ENCODE assay signal across 1 cellular context in genomic region chr20:17995967-17996819, GRCh38.
TF ChIP-seq lines count a peak whose summit lies in the region.

No MANE protein-coding gene starts in this region.

TF ChIP-seq in GM12878, 131 proteins besides CTCF, POLR2A, EP300 and RAD21 (continued from another document and continues in another):
- TF ChIP-seq HSF1 (IDR thresholded peaks at IDR 0.05; ENCODE audit: low read depth, low read length) = no peak
- no peak for TF ChIP-seq NFIC (IDR thresholded peaks at IDR 0.05; ENCODE audit: low read depth, low read length)
- TF ChIP-seq ZBTB40 (IDR thresholded peaks at IDR 0.05; ENCODE audit: borderline replicate concordance) = no peak
- no peak for TF ChIP-seq GATAD2B (conservative IDR thresholded peaks at IDR 0.05; ENCODE audit: low read depth)
- TF ChIP-seq PKNOX1 (IDR thresholded peaks at IDR 0.05) = no peak
- TF ChIP-seq NFXL1 (IDR thresholded peaks at IDR 0.05; ENCODE audit: borderline replicate concordance) = no peak
- TF ChIP-seq BMI1 (IDR thresholded peaks at IDR 0.05; ENCODE audit: borderline replicate concordance) = no peak
- TF ChIP-seq SMC3 (IDR thresholded peaks at IDR 0.05; ENCODE audit: borderline replicate concordance, low read length) = peak; percentile 94
- TF ChIP-seq RBBP5 (conservative IDR thresholded peaks at IDR 0.05) = no peak
- no peak for TF ChIP-seq ESRRA (IDR thresholded peaks at IDR 0.05; ENCODE audit: low read length)
- TF ChIP-seq CREB1 (IDR thresholded peaks at IDR 0.05; ENCODE audit: low read depth) = no peak
- TF ChIP-seq NR2C2 (IDR thresholded peaks at IDR 0.05; ENCODE audit: borderline replicate concordance, control insufficient read depth, insufficient read length, low read depth) = no peak
- TF ChIP-seq, protein P1, sequence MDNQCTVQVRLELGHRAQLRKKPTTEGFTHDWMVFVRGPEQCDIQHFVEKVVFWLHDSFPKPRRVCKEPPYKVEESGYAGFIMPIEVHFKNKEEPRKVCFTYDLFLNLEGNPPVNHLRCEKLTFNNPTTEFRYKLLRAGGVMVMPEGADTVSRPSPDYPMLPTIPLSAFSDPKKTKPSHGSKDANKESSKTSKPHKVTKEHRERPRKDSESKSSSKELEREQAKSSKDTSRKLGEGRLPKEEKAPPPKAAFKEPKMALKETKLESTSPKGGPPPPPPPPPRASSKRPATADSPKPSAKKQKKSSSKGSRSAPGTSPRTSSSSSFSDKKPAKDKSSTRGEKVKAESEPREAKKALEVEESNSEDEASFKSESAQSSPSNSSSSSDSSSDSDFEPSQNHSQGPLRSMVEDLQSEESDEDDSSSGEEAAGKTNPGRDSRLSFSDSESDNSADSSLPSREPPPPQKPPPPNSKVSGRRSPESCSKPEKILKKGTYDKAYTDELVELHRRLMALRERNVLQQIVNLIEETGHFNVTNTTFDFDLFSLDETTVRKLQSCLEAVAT (IDR thresholded peaks at IDR 0.05) = no peak
- TF ChIP-seq CHD4 (IDR thresholded peaks at IDR 0.05) = no peak
- TF ChIP-seq JUNB (IDR thresholded peaks at IDR 0.05) = no peak
- TF ChIP-seq DPF2 (IDR thresholded peaks at IDR 0.05) = no peak
- TF ChIP-seq EED (IDR thresholded peaks at IDR 0.05; ENCODE audit: low read depth) = no peak
- TF ChIP-seq MYC (IDR thresholded peaks at IDR 0.05; ENCODE audit: insufficient read depth, insufficient read length, insufficient replicate concordance, low read length, severe bottlenecking) = no peak
- no peak for TF ChIP-seq SP1 (IDR thresholded peaks at IDR 0.05; ENCODE audit: low read depth, low read length)
- TF ChIP-seq, protein P2, sequence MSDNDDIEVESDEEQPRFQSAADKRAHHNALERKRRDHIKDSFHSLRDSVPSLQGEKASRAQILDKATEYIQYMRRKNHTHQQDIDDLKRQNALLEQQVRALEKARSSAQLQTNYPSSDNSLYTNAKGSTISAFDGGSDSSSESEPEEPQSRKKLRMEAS (IDR thresholded peaks at IDR 0.05; ENCODE audit: low read depth, low read length) = no peak
- 0 out of 2 replicates have a peak, but pooled peaks have one; percentile 18 for TF ChIP-seq RELB (IDR thresholded peaks at IDR 0.05; ENCODE audit: low read depth)
- TF ChIP-seq, protein P3, sequence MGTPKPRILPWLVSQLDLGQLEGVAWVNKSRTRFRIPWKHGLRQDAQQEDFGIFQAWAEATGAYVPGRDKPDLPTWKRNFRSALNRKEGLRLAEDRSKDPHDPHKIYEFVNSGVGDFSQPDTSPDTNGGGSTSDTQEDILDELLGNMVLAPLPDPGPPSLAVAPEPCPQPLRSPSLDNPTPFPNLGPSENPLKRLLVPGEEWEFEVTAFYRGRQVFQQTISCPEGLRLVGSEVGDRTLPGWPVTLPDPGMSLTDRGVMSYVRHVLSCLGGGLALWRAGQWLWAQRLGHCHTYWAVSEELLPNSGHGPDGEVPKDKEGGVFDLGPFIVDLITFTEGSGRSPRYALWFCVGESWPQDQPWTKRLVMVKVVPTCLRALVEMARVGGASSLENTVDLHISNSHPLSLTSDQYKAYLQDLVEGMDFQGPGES (IDR thresholded peaks at IDR 0.05) = no peak
- no peak for TF ChIP-seq ZBTB11 (CRISPR knock-in tag; IDR thresholded peaks at IDR 0.05)
- TF ChIP-seq, protein P4, sequence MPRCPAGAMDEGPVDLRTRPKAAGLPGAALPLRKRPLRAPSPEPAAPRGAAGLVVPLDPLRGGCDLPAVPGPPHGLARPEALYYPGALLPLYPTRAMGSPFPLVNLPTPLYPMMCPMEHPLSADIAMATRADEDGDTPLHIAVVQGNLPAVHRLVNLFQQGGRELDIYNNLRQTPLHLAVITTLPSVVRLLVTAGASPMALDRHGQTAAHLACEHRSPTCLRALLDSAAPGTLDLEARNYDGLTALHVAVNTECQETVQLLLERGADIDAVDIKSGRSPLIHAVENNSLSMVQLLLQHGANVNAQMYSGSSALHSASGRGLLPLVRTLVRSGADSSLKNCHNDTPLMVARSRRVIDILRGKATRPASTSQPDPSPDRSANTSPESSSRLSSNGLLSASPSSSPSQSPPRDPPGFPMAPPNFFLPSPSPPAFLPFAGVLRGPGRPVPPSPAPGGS (IDR thresholded peaks at IDR 0.05; ENCODE audit: borderline replicate concordance, insufficient read depth, low read depth, low read length, poor library complexity, severe bottlenecking) = no peak
- TF ChIP-seq RELA (IDR thresholded peaks at IDR 0.05; ENCODE audit: borderline replicate concordance, partially characterized antibody) = no peak
- TF ChIP-seq MEF2A (IDR thresholded peaks at IDR 0.05; ENCODE audit: insufficient read depth, low read depth, low read length) = no peak
- no peak for TF ChIP-seq KAT2A (conservative IDR thresholded peaks at IDR 0.05; ENCODE audit: control insufficient read depth, low read depth, low read length)
- no peak for TF ChIP-seq CUX1 (IDR thresholded peaks at IDR 0.05; ENCODE audit: insufficient replicate concordance, low read depth, low read length)
- no peak for TF ChIP-seq LARP7 (IDR thresholded peaks at IDR 0.05)
- no peak for TF ChIP-seq RFX5 (IDR thresholded peaks at IDR 0.05; ENCODE audit: low read depth, low read length)
- TF ChIP-seq BCL11A (IDR thresholded peaks at IDR 0.05; ENCODE audit: low read depth, low read length) = no peak
- no peak for TF ChIP-seq YBX1 (IDR thresholded peaks at IDR 0.05)
- TF ChIP-seq POU2F2 (IDR thresholded peaks at IDR 0.05; ENCODE audit: borderline replicate concordance, low read depth, low read length) = 0 out of 3 replicates have a peak, but pooled peaks have one; percentile 60
- TF ChIP-seq POLR2AphosphoS2 (IDR thresholded peaks at IDR 0.05; ENCODE audit: low read depth, low read length) = no peak
- TF ChIP-seq IKZF1 (conservative IDR thresholded peaks at IDR 0.05) = no peak
- TF ChIP-seq ZNF24 (IDR thresholded peaks at IDR 0.05) = no peak
- 0 out of 2 replicates have a peak, but pooled peaks have one; percentile 21 for TF ChIP-seq SMARCA5 (IDR thresholded peaks at IDR 0.05)
- no peak for TF ChIP-seq SUZ12 (IDR thresholded peaks at IDR 0.05; ENCODE audit: unreplicated experiment)
- TF ChIP-seq TARDBP (IDR thresholded peaks at IDR 0.05; ENCODE audit: borderline replicate concordance) = 0 out of 2 replicates have a peak, but pooled peaks have one; percentile 25
- no peak for TF ChIP-seq SUPT20H (IDR thresholded peaks at IDR 0.05; ENCODE audit: borderline replicate concordance, control insufficient read depth, low read depth, low read length)
